ENCODE assay signal across 8 cellular contexts in genomic region chr19:48795855-48796142, GRCh38. TPM values are rescaled to one million over a fixed set of nuclear protein-coding genes. Genes with fewer than 3 reads are reported as not detected.
DNase-seq lines count a peak whose midpoint lies in the region; TF ChIP-seq lines count a peak whose summit lies in the region.

No MANE protein-coding gene starts in this region.

- CTCF ChIA-PET in activated CD4-positive, alpha-beta T cell treated with anti-CD3 and anti-CD28 coated beads, Interleukin-2, amount 10 ng/mL, durations not matched to agents 7 days and 5 days (lab: Charles Lee), result interaction anchor here (0.6 to 3.3 kb wide), 23 partner anchors 11 to 198 kb away, joined by 3 to 45 read pairs (median 5); partner anchors contain the start of genes BCAT2, GYS1, HSD17B14 and RUVBL2

- no peak for TF ChIP-seq EP300 in transverse colon (IDR thresholded peaks at IDR 0.05; ENCODE audit: low read depth)

- H3K27ac Mint-ChIP-seq in activated CD4-positive, alpha-beta T cell treated with anti-CD3 and anti-CD28 coated beads, Interleukin-2, amount 10 ng/mL, durations not matched to agents 24 days and 14 days, result peak overlapping the region; percentile 90
- no peak overlapping the region for H3K27ac Mint-ChIP-seq in activated CD4-positive, alpha-beta T cell treated with anti-CD3 and anti-CD28 coated beads, Interleukin-2, amount 10 ng/mL, durations not matched to agents 7 days and 5 days

- in situ Hi-C loops in transverse colon (cut with MboI; ENCODE audit: low pct_ligation_motif_present in 1 of 4, low pct_unique_long_range_greater_than_20kb in 1 of 4, low sequenced_read_pairs in 3 of 4) (no loop called here), HAP-1 (cut with MboI; ENCODE audit: low sequenced_read_pairs) (no loop called here)

- H3K4me3 ChIP-seq in coronary artery, result no peak overlapping the region
- no peak overlapping the region for H3K4me3 ChIP-seq in muscle layer of duodenum (ENCODE audit: low read depth in 1 of 2, low read length in 2 of 2)
- H3K4me3 ChIP-seq in transverse colon, result no peak overlapping the region
- no peak overlapping the region for H3K4me3 ChIP-seq in HAP-1

- 71% methylated on average over 3 of the region's 3 CpGs; no CpG with 5 or more reads in 1 of the 2 donors for WGBS in transverse colon (ENCODE audit: low coverage in 1 of 2), 2 donors

- no peaks in the 10 kb centered on the region for H3K9me3 ChIP-seq in muscle layer of duodenum (ENCODE audit: control insufficient read depth in 1 of 2, low read length in 2 of 2)
- no peaks in the 10 kb centered on the region for H3K9me3 ChIP-seq in transverse colon
- H3K9me3 ChIP-seq in HAP-1, result no peaks in the 10 kb centered on the region

- intact Hi-C loops in activated CD4-positive, alpha-beta T cell treated with anti-CD3 and anti-CD28 coated beads, Interleukin-2, amount 10 ng/mL, durations not matched to agents 24 days and 14 days (cut with micrococcal nuclease), result loop anchor here (1.0 to 2.0 kb wide), 4 partner anchors 15 to 169 kb away; partner anchors contain the start of genes BCAT2, CA11 and FTL
- intact Hi-C loops in transverse colon (cut with DNase I; ENCODE audit: low total_unique reads), result loop anchor here (2.0 to 10.0 kb wide), 2 partner anchors 41 to 179 kb away; partner anchors contain the start of gene HSD17B14

- H3K9me3 Mint-ChIP-seq in activated CD4-positive, alpha-beta T cell treated with anti-CD3 and anti-CD28 coated beads, Interleukin-2, amount 10 ng/mL, durations not matched to agents 24 days and 14 days, result no peaks in the 10 kb centered on the region
- H3K9me3 Mint-ChIP-seq in activated CD4-positive, alpha-beta T cell treated with anti-CD3 and anti-CD28 coated beads, Interleukin-2, amount 10 ng/mL, durations not matched to agents 7 days and 5 days, result no peaks in the 10 kb centered on the region

- no peak for DNase-seq in activated CD4-positive, alpha-beta T cell treated with anti-CD3 and anti-CD28 coated beads, Interleukin-2, amount 10 ng/mL, durations not matched to agents 24 days and 14 days
- DNase-seq in activated CD4-positive, alpha-beta T cell treated with anti-CD3 and anti-CD28 coated beads, Interleukin-2, amount 10 ng/mL, durations not matched to agents 7 days and 5 days, result no peak
- DNase-seq in coronary artery (ENCODE audit: low spot score) (no peak), transverse colon (peak; percentile 29), SHP77 (lab: John Stamatoyannopoulos, UW) (no peak), HuH-7.5 (ENCODE audit: low spot score) (no peak), HAP-1 (ENCODE audit: low spot score in 2 of 2) (no peak)

- H3K4me1 ChIP-seq in muscle layer of duodenum (ENCODE audit: control insufficient read depth in 1 of 2, insufficient read depth in 2 of 2, low read length in 2 of 2) (peaks cover 0 to 6% of the 10 kb centered on the region in 2 donors), transverse colon (peaks cover 0 to 15% (median 10%) of the 10 kb centered on the region in 4 donors), HAP-1 (no peaks in the 10 kb centered on the region)

- no peak for TF ChIP-seq POLR2A in transverse colon (IDR thresholded peaks at IDR 0.05)

- POLR2A ChIA-PET in activated CD4-positive, alpha-beta T cell treated with anti-CD3 and anti-CD28 coated beads, Interleukin-2, amount 10 ng/mL, durations not matched to agents 7 days and 5 days (lab: Charles Lee), result no interaction called here

- no peaks in the 10 kb centered on the region for H3K36me3 ChIP-seq in muscle layer of duodenum (ENCODE audit: control insufficient read depth in 1 of 2, insufficient read depth in 2 of 2, low read length in 2 of 2)
- H3K36me3 ChIP-seq in transverse colon, result no peaks in the 10 kb centered on the region
- H3K36me3 ChIP-seq in HAP-1 (replicated peaks), result peaks cover 14% of the 10 kb centered on the region

- no peaks in the 10 kb centered on the region for H3K27me3 ChIP-seq in muscle layer of duodenum (ENCODE audit: low read depth, low read length)
- H3K27me3 ChIP-seq in transverse colon, result no peaks in the 10 kb centered on the region
- H3K27me3 ChIP-seq in HAP-1 (ENCODE audit: low read depth), result no peaks in the 10 kb centered on the region

- peaks cover 12% of the 10 kb centered on the region for H3K4me1 Mint-ChIP-seq in activated CD4-positive, alpha-beta T cell treated with anti-CD3 and anti-CD28 coated beads, Interleukin-2, amount 10 ng/mL, durations not matched to agents 24 days and 14 days
- peaks cover 12% of the 10 kb centered on the region for H3K4me1 Mint-ChIP-seq in activated CD4-positive, alpha-beta T cell treated with anti-CD3 and anti-CD28 coated beads, Interleukin-2, amount 10 ng/mL, durations not matched to agents 7 days and 5 days

- H3K4me3 Mint-ChIP-seq in activated CD4-positive, alpha-beta T cell treated with anti-CD3 and anti-CD28 coated beads, Interleukin-2, amount 10 ng/mL, durations not matched to agents 24 days and 14 days, result peak overlapping the region; percentile 95
- no peak overlapping the region for H3K4me3 Mint-ChIP-seq in activated CD4-positive, alpha-beta T cell treated with anti-CD3 and anti-CD28 coated beads, Interleukin-2, amount 10 ng/mL, durations not matched to agents 7 days and 5 days

- H3K27me3 Mint-ChIP-seq in activated CD4-positive, alpha-beta T cell treated with anti-CD3 and anti-CD28 coated beads, Interleukin-2, amount 10 ng/mL, durations not matched to agents 24 days and 14 days, result no peaks in the 10 kb centered on the region
- no peaks in the 10 kb centered on the region for H3K27me3 Mint-ChIP-seq in activated CD4-positive, alpha-beta T cell treated with anti-CD3 and anti-CD28 coated beads, Interleukin-2, amount 10 ng/mL, durations not matched to agents 7 days and 5 days

- no peak for TF ChIP-seq CTCF in coronary artery (IDR thresholded peaks at IDR 0.05)
- TF ChIP-seq CTCF in transverse colon (IDR thresholded peaks at IDR 0.05), result no peak

- H3K27ac ChIP-seq in coronary artery, result peak overlapping the region; percentile 84 to 95
- peak overlapping the region; percentile 89 for H3K27ac ChIP-seq in muscle layer of duodenum (ENCODE audit: low read length)
- H3K27ac ChIP-seq in transverse colon, result peak overlapping the region; percentile 72 to 88 (median 78)

- H3K36me3 Mint-ChIP-seq in activated CD4-positive, alpha-beta T cell treated with anti-CD3 and anti-CD28 coated beads, Interleukin-2, amount 10 ng/mL, durations not matched to agents 24 days and 14 days (ENCODE audit: low read depth), result peaks cover 2% of the 10 kb centered on the region
- H3K36me3 Mint-ChIP-seq in activated CD4-positive, alpha-beta T cell treated with anti-CD3 and anti-CD28 coated beads, Interleukin-2, amount 10 ng/mL, durations not matched to agents 7 days and 5 days (ENCODE audit: low read depth), result no peaks in the 10 kb centered on the region

RNA-seq across cellular contexts. Expression of gene BCAT2, which starts 15.0 kb away (rescaled TPM):
- total RNA-seq in activated CD4-positive, alpha-beta T cell treated with anti-CD3 and anti-CD28 coated beads, Interleukin-2, amount 10 ng/mL, durations not matched to agents 24 days and 14 days, result 90.3 and 95.7 TPM in 2 replicates
- total RNA-seq in activated CD4-positive, alpha-beta T cell treated with anti-CD3 and anti-CD28 coated beads, Interleukin-2, amount 10 ng/mL, durations not matched to agents 7 days and 5 days, result 10 to 100 TPM; 42.3 to 43.3 TPM
- 10 to 100 TPM; 32.4 to 51.5 (median 42.8) TPM for total RNA-seq in transverse colon

RNA-seq across cellular contexts. Expression of gene FGF21, which starts 40.5 kb away (rescaled TPM):
- not detected in 2 replicates for total RNA-seq in activated CD4-positive, alpha-beta T cell treated with anti-CD3 and anti-CD28 coated beads, Interleukin-2, amount 10 ng/mL, durations not matched to agents 24 days and 14 days
- total RNA-seq in activated CD4-positive, alpha-beta T cell treated with anti-CD3 and anti-CD28 coated beads, Interleukin-2, amount 10 ng/mL, durations not matched to agents 7 days and 5 days, result not detected
- not detected for total RNA-seq in transverse colon

RNA-seq across cellular contexts. Expression of gene HSD17B14, which starts 40.5 kb away (rescaled TPM):
- total RNA-seq in activated CD4-positive, alpha-beta T cell treated with anti-CD3 and anti-CD28 coated beads, Interleukin-2, amount 10 ng/mL, durations not matched to agents 24 days and 14 days, result 0.44 and 0.47 TPM in 2 replicates
- under 1 TPM; 0.27 to 0.77 TPM for total RNA-seq in activated CD4-positive, alpha-beta T cell treated with anti-CD3 and anti-CD28 coated beads, Interleukin-2, amount 10 ng/mL, durations not matched to agents 7 days and 5 days
- 10 to 100 TPM in 1 of 4 donors, 1 to 10 TPM in 3; 3.5 to 15.1 (median 5.4) TPM for total RNA-seq in transverse colon

RNA-seq across cellular contexts. Expression of gene FUT1, which starts 43.4 kb away (rescaled TPM):
- 0.23 and 0.26 TPM in 2 replicates for total RNA-seq in activated CD4-positive, alpha-beta T cell treated with anti-CD3 and anti-CD28 coated beads, Interleukin-2, amount 10 ng/mL, durations not matched to agents 24 days and 14 days
- under 1 TPM; 0.10 to 0.23 TPM for total RNA-seq in activated CD4-positive, alpha-beta T cell treated with anti-CD3 and anti-CD28 coated beads, Interleukin-2, amount 10 ng/mL, durations not matched to agents 7 days and 5 days
- under 1 TPM; 0.27 to 1.00 (median 0.58) TPM for total RNA-seq in transverse colon

RNA-seq across cellular contexts. Expression of gene IZUMO1, which starts 49.1 kb away (rescaled TPM):
- total RNA-seq in activated CD4-positive, alpha-beta T cell treated with anti-CD3 and anti-CD28 coated beads, Interleukin-2, amount 10 ng/mL, durations not matched to agents 24 days and 14 days, result 0.21 TPM in 1 of 2 replicates, not detected in the other
- total RNA-seq in activated CD4-positive, alpha-beta T cell treated with anti-CD3 and anti-CD28 coated beads, Interleukin-2, amount 10 ng/mL, durations not matched to agents 7 days and 5 days, result under 1 TPM in 1 of 2 experiments, not detected in 1; 0.10 TPM
- not detected for total RNA-seq in transverse colon
